17 cellular contexts compared by ENCODE assay signal in genomic region chr11:1006762-1007161, GRCh38. TPM values are rescaled to one million over a fixed set of nuclear protein-coding genes. Genes with fewer than 3 reads are reported as not detected.
DNase-seq lines count a peak whose midpoint lies in the region; ATAC-seq, FAIRE-seq and TF ChIP-seq lines count a peak whose summit lies in the region.
"Had no signal": no experiment of that assay in that cellular context is flagged by ENCODE, and none has a peak within 500 bp of the region (broad histone marks: within the 10 kb centered on the region; RNA-seq: fewer than 3 reads in every experiment).

No MANE protein-coding gene starts in this region.

- peak overlapping the region in 2 of 4 donors; percentile 11 to 17 for H3K4me3 ChIP-seq in gastrocnemius medialis
- H3K4me3 ChIP-seq: mucosa of descending colon, thoracic aorta had no signal

- peak; percentile 27 to 39 for TF ChIP-seq POLR2A in gastrocnemius medialis (IDR thresholded peaks at IDR 0.05)

- ATAC-seq in gastrocnemius medialis (peak; percentile 88 to 97), GM18520 (IDR thresholded peaks at IDR 0.05; ENCODE audit: unreplicated experiment) (no peak)
- ATAC-seq: mucosa of descending colon, SK-N-SH treated with all-trans-retinoic acid at 6 μM for 48 hours had no signal

- no peak for FAIRE-seq in HTR-8/SVneo (lab: Jason Lieb, UNC)
- FAIRE-seq: frontal cortex, keratinocyte had no signal

- TF ChIP-seq CTCF in RWPE1 (conservative IDR thresholded peaks at IDR 0.05; ENCODE audit: low read depth): no peak
- no peak for TF ChIP-seq CTCF in gastrocnemius medialis (IDR thresholded peaks at IDR 0.05 in 4 of 5, conservative IDR thresholded peaks at IDR 0.05 in 1 of 5)

- POLR2A ChIA-PET in RWPE1 (lab: Yijun Ruan, JAX; ENCODE audit: low non-redundant PET): no interaction called here

- H3K27ac ChIP-seq in RWPE1 (peak overlapping the region; percentile 7; the same call in 1 of the 2 replicates), gastrocnemius medialis (peak overlapping the region; percentile 59 to 74 (median 64))
- H3K27ac ChIP-seq: parathyroid adenoma, thoracic aorta had no signal

- H3K4me1 ChIP-seq in gastrocnemius medialis: peaks cover 8% of the 10 kb centered on the region in 2 donors
- H3K4me1 ChIP-seq: parathyroid adenoma had no signal

- intact Hi-C loops in head of caudate nucleus (cut with DNase I): no loop called here
- intact Hi-C loops in gastrocnemius medialis (cut with DNase I; ENCODE audit: low total_unique reads): no loop called here

- peaks cover 0 to 45% of the 10 kb centered on the region in 2 donors for H3K36me3 ChIP-seq in gastrocnemius medialis

- CTCF ChIA-PET in RWPE1 (lab: Yijun Ruan, JAX): interaction anchor here (0.6 kb wide), 1 partner anchor 322 kb away, joined by 3 read pairs; no protein-coding TSS in a partner anchor

- DNase-seq in NCI-H128 (lab: John Stamatoyannopoulos, UW; ENCODE audit: unreplicated experiment) (peak; percentile 6), RWPE1 (ENCODE audit: low spot score) (no peak), head of caudate nucleus (peak in 41 of 42 donors; percentile 17 to 85 (median 63)), gastrocnemius medialis (peak in 1 of 2 donors; percentile 69), NCI-H146 treated with DMSO at 0.1 percent for 48 hours (lab: John Stamatoyannopoulos, UW; ENCODE audit: unreplicated experiment) (no peak), HTR-8/SVneo (ENCODE audit: insufficient read length, low spot score) (no peak)
- DNase-seq: CD4-positive, CD25-positive, alpha-beta regulatory T cell; mucosa of descending colon had no signal

- H3K9me3 ChIP-seq in gastrocnemius medialis: no peaks in the 10 kb centered on the region
- H3K9me3 ChIP-seq: mucosa of descending colon, thoracic aorta had no signal

- no peaks in the 10 kb centered on the region for H3K27me3 ChIP-seq in gastrocnemius medialis

- in situ Hi-C loops in gastrocnemius medialis (cut with MboI; ENCODE audit: low sequenced_read_pairs in 4 of 4): no loop called here

RNA-seq across cellular contexts. Expression of gene MUC6, which starts 29.8 kb away (rescaled TPM):
- total RNA-seq in gastrocnemius medialis: not detected
- total RNA-seq: CD4-positive, CD25-positive, alpha-beta regulatory T cell; frontal cortex; HT1080; MCF 10A; mucosa of descending colon; NCI-H460 had no signal

Comparison
In these comparisons a context has a peak if more than half of its experiments do, and no peak if none do; other contexts are left out.
1. DNase-seq: peak in NCI-H128 (single experiment) and head of caudate nucleus (41 of 42); none in RWPE1 (single experiment), NCI-H146 treated with DMSO at 0.1 percent for 48 hours (single experiment) and HTR-8/SVneo (single experiment).